In the genomic region with DNA sequence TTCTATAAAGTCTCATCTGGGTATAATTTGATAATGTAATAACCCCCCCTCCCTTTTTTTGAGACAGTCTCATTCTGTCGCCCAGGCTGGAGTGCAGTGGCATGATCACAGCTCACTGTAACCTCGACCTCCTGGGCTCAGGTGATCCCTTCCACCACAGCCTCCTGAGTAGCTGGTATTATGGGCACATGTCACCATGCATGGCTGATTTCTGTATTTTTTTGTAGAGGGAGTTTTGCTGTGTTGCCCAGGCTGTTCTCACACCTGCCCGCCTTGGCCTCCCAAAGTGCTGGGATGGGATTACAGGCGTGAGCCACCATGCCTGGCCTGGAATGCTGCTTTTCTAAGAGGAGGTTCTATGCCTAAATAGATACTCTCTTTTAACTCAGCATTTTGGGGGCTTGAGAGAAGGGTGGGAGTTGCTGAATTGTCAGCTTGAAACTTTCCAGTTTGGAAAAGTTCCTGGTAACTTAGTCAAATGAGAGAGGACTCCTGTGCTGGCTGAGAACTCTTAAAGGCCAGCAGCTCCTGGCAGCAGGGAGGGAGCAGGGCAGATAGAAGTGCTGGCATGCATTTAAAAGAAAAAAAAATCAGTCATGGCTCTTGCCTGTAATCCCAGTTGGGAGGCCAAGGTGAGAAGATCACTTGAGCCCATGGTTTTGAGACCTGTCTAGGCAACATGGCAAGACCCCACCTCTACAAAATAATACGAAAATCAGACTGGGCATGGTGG, we compare ENCODE assay signal across 1 cellular context.
TF ChIP-seq lines count a peak whose summit lies in the region.

No MANE protein-coding gene starts in this region.

TF ChIP-seq in endothelial cell of umbilical vein, 7 proteins besides CTCF, POLR2A, EP300 and RAD21:
- TF ChIP-seq EZH2 (IDR thresholded peaks at IDR 0.05; ENCODE audit: borderline replicate concordance, low read depth, low read length, severe bottlenecking) (no peak), POLR2AphosphoS5 (IDR thresholded peaks at IDR 0.05; ENCODE audit: insufficient read depth, low read depth, low read length) (no peak), FOS (IDR thresholded peaks at IDR 0.05; ENCODE audit: borderline replicate concordance, insufficient read depth, low read length) (no peak), JUN (IDR thresholded peaks at IDR 0.05; ENCODE audit: borderline replicate concordance, insufficient read depth, insufficient read length, low read depth) (no peak), MYC (IDR thresholded peaks at IDR 0.05; ENCODE audit: low read depth, low read length) (no peak), GATA2 (IDR thresholded peaks at IDR 0.05; ENCODE audit: insufficient read depth, insufficient read length, low read depth, low read length) (no peak)
- TF ChIP-seq, protein P1, sequence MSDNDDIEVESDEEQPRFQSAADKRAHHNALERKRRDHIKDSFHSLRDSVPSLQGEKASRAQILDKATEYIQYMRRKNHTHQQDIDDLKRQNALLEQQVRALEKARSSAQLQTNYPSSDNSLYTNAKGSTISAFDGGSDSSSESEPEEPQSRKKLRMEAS (IDR thresholded peaks at IDR 0.05; ENCODE audit: insufficient read depth, insufficient read length) = no peak
